In the genomic region with DNA sequence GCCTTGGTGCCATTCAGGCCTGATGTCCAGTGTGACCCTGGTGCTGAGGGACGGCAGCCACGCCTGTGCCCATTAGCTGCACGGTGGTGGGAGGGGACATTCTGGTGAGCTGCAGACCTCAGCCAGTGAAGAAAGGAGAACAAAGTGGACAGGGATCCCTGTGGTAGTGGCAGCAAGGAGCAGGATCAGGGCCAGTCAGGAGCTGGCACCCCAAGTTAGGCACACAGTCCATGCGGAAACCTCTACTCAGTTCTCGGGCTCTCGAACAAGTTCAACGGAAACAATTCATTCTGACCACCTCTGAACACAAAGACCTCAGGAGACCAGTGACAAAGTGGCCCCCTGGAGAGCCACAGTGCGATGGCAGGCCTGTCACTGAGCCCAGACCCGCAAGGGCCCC, we compare ENCODE assay signal across 23 cellular contexts. TPM values are rescaled to one million over a fixed set of nuclear protein-coding genes. Genes with fewer than 3 reads are reported as not detected.
DNase-seq lines count a peak whose midpoint lies in the region; ATAC-seq and TF ChIP-seq lines count a peak whose summit lies in the region.
"Had no signal": no experiment of that assay in that cellular context is flagged by ENCODE, and none has a peak within 500 bp of the region (broad histone marks: within the 10 kb centered on the region; RNA-seq: fewer than 3 reads in every experiment).

No MANE protein-coding gene starts in this region.

- H3K27me3 Mint-ChIP-seq in activated CD8-positive, alpha-beta memory T cell treated with anti-CD3 and anti-CD28 coated beads, Interleukin-2, amount 10 ng/mL, durations not matched to agents 7 days and 5 days: no peaks in the 10 kb centered on the region
- H3K27me3 Mint-ChIP-seq in endodermal cell (ENCODE audit: insufficient read depth): no peaks in the 10 kb centered on the region
- no peaks in the 10 kb centered on the region for H3K27me3 Mint-ChIP-seq in effector memory CD8-positive, alpha-beta T cell
- no peaks in the 10 kb centered on the region for H3K27me3 Mint-ChIP-seq in stimulated activated naive B cell treated with anti-CD40 and anti-IgM and Interleukin-4, amounts not matched to agents 10 μg/mL and 1 μg/mL and 100 μg/mL, for 72 hours

- H3K27ac ChIP-seq in endodermal cell (ENCODE audit: low read depth, low read length): no peak overlapping the region
- H3K27ac ChIP-seq: PC-9, SJCRH30 had no signal

- WGBS in endodermal cell (ENCODE audit: insufficient coverage in 1 of 2, insufficient read length in 1 of 2), 2 experiments: 93 to 100% methylated on average over 6 to 9 of the region's 9 CpGs

- H3K9ac ChIP-seq in endodermal cell (ENCODE audit: extremely low read depth, low read length, poor library complexity, severe bottlenecking): no peak overlapping the region

- CTCF ChIA-PET in activated CD8-positive, alpha-beta memory T cell treated with anti-CD3 and anti-CD28 coated beads, Interleukin-2, amount 10 ng/mL, durations not matched to agents 7 days and 5 days (lab: Charles Lee): no interaction called here

- no peak for TF ChIP-seq CTCF in endodermal cell (conservative IDR thresholded peaks at IDR 0.05)

- H3K9me3 ChIP-seq in endodermal cell (ENCODE audit: control insufficient read depth, low read length): no peaks in the 10 kb centered on the region
- H3K9me3 ChIP-seq: HAP-1, SJCRH30 had no signal

- no peak for ATAC-seq in activated CD8-positive, alpha-beta memory T cell treated with anti-CD3 and anti-CD28 coated beads, Interleukin-2, amount 10 ng/mL, durations not matched to agents 7 days and 5 days
- ATAC-seq in stimulated activated effector memory CD8-positive, alpha-beta T cell treated with anti-CD3 and anti-CD28 coated beads, Interleukin-12 subunit alpha, Interleukin-12 subunit beta, amount 100 ng/mL, for 72 hours: no peak
- ATAC-seq in effector memory CD8-positive, alpha-beta T cell (replicated peaks): no peak
- ATAC-seq in stimulated activated naive B cell treated with anti-CD40 and anti-IgM and Interleukin-4, amounts not matched to agents 10 μg/mL and 1 μg/mL and 100 μg/mL, for 72 hours (replicated peaks): no peak

- no peaks in the 10 kb centered on the region for H3K9me3 Mint-ChIP-seq in activated CD8-positive, alpha-beta memory T cell treated with anti-CD3 and anti-CD28 coated beads, Interleukin-2, amount 10 ng/mL, durations not matched to agents 7 days and 5 days (ENCODE audit: low read depth)
- H3K9me3 Mint-ChIP-seq in endodermal cell: no peaks in the 10 kb centered on the region
- H3K9me3 Mint-ChIP-seq in stimulated activated effector memory CD8-positive, alpha-beta T cell treated with anti-CD3 and anti-CD28 coated beads, Interleukin-12 subunit alpha, Interleukin-12 subunit beta, amount 100 ng/mL, for 72 hours: no peaks in the 10 kb centered on the region
- no peaks in the 10 kb centered on the region for H3K9me3 Mint-ChIP-seq in effector memory CD8-positive, alpha-beta T cell
- no peaks in the 10 kb centered on the region for H3K9me3 Mint-ChIP-seq in stimulated activated naive B cell treated with anti-CD40 and anti-IgM and Interleukin-4, amounts not matched to agents 10 μg/mL and 1 μg/mL and 100 μg/mL, for 72 hours
- H3K9me3 Mint-ChIP-seq: HFFc6 had no signal

- no peak overlapping the region for H3K27ac Mint-ChIP-seq in activated CD8-positive, alpha-beta memory T cell treated with anti-CD3 and anti-CD28 coated beads, Interleukin-2, amount 10 ng/mL, durations not matched to agents 7 days and 5 days
- H3K27ac Mint-ChIP-seq in endodermal cell: peak overlapping the region; percentile 46
- H3K27ac Mint-ChIP-seq in stimulated activated effector memory CD8-positive, alpha-beta T cell treated with anti-CD3 and anti-CD28 coated beads, Interleukin-12 subunit alpha, Interleukin-12 subunit beta, amount 100 ng/mL, for 72 hours: peak overlapping the region; percentile 37
- no peak overlapping the region for H3K27ac Mint-ChIP-seq in effector memory CD8-positive, alpha-beta T cell
- no peak overlapping the region for H3K27ac Mint-ChIP-seq in stimulated activated naive B cell treated with anti-CD40 and anti-IgM and Interleukin-4, amounts not matched to agents 10 μg/mL and 1 μg/mL and 100 μg/mL, for 72 hours
- H3K27ac Mint-ChIP-seq: HFFc6 had no signal

- H3K27me3 ChIP-seq in endodermal cell (ENCODE audit: control insufficient read depth, insufficient read depth, low read length, poor library complexity, severe bottlenecking): no peaks in the 10 kb centered on the region
- H3K27me3 ChIP-seq: SJCRH30 had no signal

- no peaks in the 10 kb centered on the region for H3K4me1 Mint-ChIP-seq in activated CD8-positive, alpha-beta memory T cell treated with anti-CD3 and anti-CD28 coated beads, Interleukin-2, amount 10 ng/mL, durations not matched to agents 7 days and 5 days
- peaks cover under 1% of the 10 kb centered on the region for H3K4me1 Mint-ChIP-seq in endodermal cell
- no peaks in the 10 kb centered on the region for H3K4me1 Mint-ChIP-seq in stimulated activated effector memory CD8-positive, alpha-beta T cell treated with anti-CD3 and anti-CD28 coated beads, Interleukin-12 subunit alpha, Interleukin-12 subunit beta, amount 100 ng/mL, for 72 hours
- H3K4me1 Mint-ChIP-seq in effector memory CD8-positive, alpha-beta T cell (ENCODE audit: low read depth in 2 of 2): peaks cover 3 to 7% of the 10 kb centered on the region in 2 donors
- peaks cover 7 to 14% of the 10 kb centered on the region in 2 donors for H3K4me1 Mint-ChIP-seq in stimulated activated naive B cell treated with anti-CD40 and anti-IgM and Interleukin-4, amounts not matched to agents 10 μg/mL and 1 μg/mL and 100 μg/mL, for 72 hours

- peaks cover 95% of the 10 kb centered on the region for H3K36me3 ChIP-seq in endodermal cell (ENCODE audit: control insufficient read depth, insufficient read depth, low read length)

- peak; percentile 46 for DNase-seq in activated CD8-positive, alpha-beta memory T cell treated with anti-CD3 and anti-CD28 coated beads for 24 hours
- DNase-seq in activated CD8-positive, alpha-beta memory T cell treated with anti-CD3 and anti-CD28 coated beads, Interleukin-2, amount 50 U/mL, for 4 hours: no peak
- DNase-seq in activated CD8-positive, alpha-beta memory T cell treated with anti-CD3 and anti-CD28 coated beads, Interleukin-2, amount 10 ng/mL, durations not matched to agents 7 days and 5 days: peak; percentile 21
- DNase-seq in endodermal cell (peak; percentile 38), Kasumi-1 (lab: John Stamatoyannopoulos, UW) (no peak)
- no peak for DNase-seq in stimulated activated effector memory CD8-positive, alpha-beta T cell treated with anti-CD3 and anti-CD28 coated beads, Interleukin-12 subunit alpha, Interleukin-12 subunit beta, amount 100 ng/mL, for 72 hours (ENCODE audit: low spot score in 2 of 2)
- DNase-seq in effector memory CD8-positive, alpha-beta T cell: no peak
- DNase-seq in stimulated activated naive B cell treated with anti-CD40 and anti-IgM and Interleukin-4, amounts not matched to agents 10 μg/mL and 1 μg/mL and 100 μg/mL, for 72 hours: no peak
- DNase-seq: 8988T; ACHN; GOT3; HFFc6; IMR-90; KG1; MM.1S; NCI-H2029; NCI-H446; NCI-H524 treated with DMSO at 0.1 percent for 48 hours; NCI-H82; NK-92 treated with Interleukin-12 subunit alpha and Interleukin-12 subunit beta, amount 100 ng/mL, for 24 hours; PC-9; SJCRH30 had no signal

- H3K36me3 Mint-ChIP-seq in activated CD8-positive, alpha-beta memory T cell treated with anti-CD3 and anti-CD28 coated beads, Interleukin-2, amount 10 ng/mL, durations not matched to agents 7 days and 5 days: peaks cover 39% of the 10 kb centered on the region
- peaks cover 60% of the 10 kb centered on the region for H3K36me3 Mint-ChIP-seq in endodermal cell (ENCODE audit: low read depth)
- peaks cover 87% of the 10 kb centered on the region for H3K36me3 Mint-ChIP-seq in stimulated activated effector memory CD8-positive, alpha-beta T cell treated with anti-CD3 and anti-CD28 coated beads, Interleukin-12 subunit alpha, Interleukin-12 subunit beta, amount 100 ng/mL, for 72 hours
- H3K36me3 Mint-ChIP-seq in effector memory CD8-positive, alpha-beta T cell (ENCODE audit: insufficient read depth): peaks cover 76% of the 10 kb centered on the region
- H3K36me3 Mint-ChIP-seq in stimulated activated naive B cell treated with anti-CD40 and anti-IgM and Interleukin-4, amounts not matched to agents 10 μg/mL and 1 μg/mL and 100 μg/mL, for 72 hours: peaks cover 22 to 50% of the 10 kb centered on the region in 2 donors

- no peaks in the 10 kb centered on the region for H3K4me1 ChIP-seq in endodermal cell (ENCODE audit: control insufficient read depth, insufficient read depth, low read length)
- H3K4me1 ChIP-seq: HAP-1, SJCRH30 had no signal

- no peak overlapping the region for H3K4me3 ChIP-seq in endodermal cell (ENCODE audit: low read length)
- H3K4me3 ChIP-seq: HAP-1, PC-9, SJCRH30 had no signal

- H3K4me3 Mint-ChIP-seq in activated CD8-positive, alpha-beta memory T cell treated with anti-CD3 and anti-CD28 coated beads, Interleukin-2, amount 10 ng/mL, durations not matched to agents 7 days and 5 days: no peak overlapping the region
- H3K4me3 Mint-ChIP-seq in endodermal cell: no peak overlapping the region
- H3K4me3 Mint-ChIP-seq in stimulated activated effector memory CD8-positive, alpha-beta T cell treated with anti-CD3 and anti-CD28 coated beads, Interleukin-12 subunit alpha, Interleukin-12 subunit beta, amount 100 ng/mL, for 72 hours: no peak overlapping the region
- no peak overlapping the region for H3K4me3 Mint-ChIP-seq in effector memory CD8-positive, alpha-beta T cell
- H3K4me3 Mint-ChIP-seq in stimulated activated naive B cell treated with anti-CD40 and anti-IgM and Interleukin-4, amounts not matched to agents 10 μg/mL and 1 μg/mL and 100 μg/mL, for 72 hours: no peak overlapping the region
- H3K4me3 Mint-ChIP-seq: HFFc6 had no signal

RNA-seq across cellular contexts. Expression of gene COA5, which starts 30.1 kb away (rescaled TPM):
- 10 to 100 TPM; 22.2 to 26.0 TPM for total RNA-seq in activated CD8-positive, alpha-beta memory T cell treated with anti-CD3 and anti-CD28 coated beads, Interleukin-2, amount 10 ng/mL, durations not matched to agents 7 days and 5 days
- total RNA-seq in endodermal cell: 10 to 100 TPM; 34.1 to 44.9 TPM
- polyA plus RNA-seq in endodermal cell (2013, experiment 1 of 2): 44.4 TPM
- 38.3 TPM for polyA plus RNA-seq in endodermal cell (2013, experiment 2 of 2)

RNA-seq across cellular contexts. Expression of gene UNC50, which starts 30.2 kb away (rescaled TPM):
- total RNA-seq in activated CD8-positive, alpha-beta memory T cell treated with anti-CD3 and anti-CD28 coated beads, Interleukin-2, amount 10 ng/mL, durations not matched to agents 7 days and 5 days: 10 to 100 TPM; 26.7 to 33.5 TPM
- total RNA-seq in endodermal cell: 10 to 100 TPM; 81.2 to 82.8 TPM
- 71.0 TPM for polyA plus RNA-seq in endodermal cell (2013, experiment 1 of 2)
- 77.5 TPM for polyA plus RNA-seq in endodermal cell (2013, experiment 2 of 2)

Comparison
In these comparisons a context has a peak if more than half of its experiments do, and no peak if none do; other contexts are left out.
1. DNase-seq: peak in activated CD8-positive, alpha-beta memory T cell treated with anti-CD3 and anti-CD28 coated beads for 24 hours (single experiment), activated CD8-positive, alpha-beta memory T cell treated with anti-CD3 and anti-CD28 coated beads, Interleukin-2, amount 10 ng/mL, durations not matched to agents 7 days and 5 days (single experiment) and endodermal cell (single experiment); none in activated CD8-positive, alpha-beta memory T cell treated with anti-CD3 and anti-CD28 coated beads, Interleukin-2, amount 50 U/mL, for 4 hours (single experiment), stimulated activated effector memory CD8-positive, alpha-beta T cell treated with anti-CD3 and anti-CD28 coated beads, Interleukin-12 subunit alpha, Interleukin-12 subunit beta, amount 100 ng/mL, for 72 hours (0 of 2), effector memory CD8-positive, alpha-beta T cell (0 of 3), stimulated activated naive B cell treated with anti-CD40 and anti-IgM and Interleukin-4, amounts not matched to agents 10 μg/mL and 1 μg/mL and 100 μg/mL, for 72 hours (single experiment) and Kasumi-1 (0 of 2).
2. H3K27ac Mint-ChIP-seq: peak in endodermal cell (single experiment) and stimulated activated effector memory CD8-positive, alpha-beta T cell treated with anti-CD3 and anti-CD28 coated beads, Interleukin-12 subunit alpha, Interleukin-12 subunit beta, amount 100 ng/mL, for 72 hours (single experiment); none in activated CD8-positive, alpha-beta memory T cell treated with anti-CD3 and anti-CD28 coated beads, Interleukin-2, amount 10 ng/mL, durations not matched to agents 7 days and 5 days (single experiment), effector memory CD8-positive, alpha-beta T cell (0 of 2) and stimulated activated naive B cell treated with anti-CD40 and anti-IgM and Interleukin-4, amounts not matched to agents 10 μg/mL and 1 μg/mL and 100 μg/mL, for 72 hours (single experiment).